ENCODE assay signal across 8 cellular contexts in the genomic region with DNA sequence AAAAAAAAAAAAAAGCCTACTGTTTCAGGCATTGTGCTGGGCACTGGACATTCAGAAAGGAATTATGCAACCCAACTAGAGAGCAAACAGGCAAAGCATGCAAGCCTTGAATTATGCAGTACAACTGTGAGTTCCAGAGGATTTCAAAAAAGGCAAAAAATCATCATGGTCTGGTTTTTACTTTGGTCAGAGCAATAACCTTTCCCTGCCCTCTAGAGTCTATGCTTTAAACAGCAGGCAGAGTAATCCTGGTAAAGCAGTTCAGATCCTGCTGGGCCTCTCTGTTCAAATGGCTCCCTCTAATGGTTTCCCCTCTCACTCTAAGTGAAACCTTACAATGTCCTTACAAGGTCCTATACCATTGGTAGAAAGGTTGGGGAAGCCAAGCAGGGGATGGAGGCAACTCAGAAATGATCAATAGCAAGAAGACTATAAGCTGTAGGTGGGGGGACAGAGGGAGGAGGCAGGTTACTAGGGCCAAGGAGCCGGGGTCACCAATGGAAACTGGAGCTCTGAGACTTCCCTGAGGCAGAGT. TPM values are rescaled to one million over a fixed set of nuclear protein-coding genes. Genes with fewer than 3 reads are reported as not detected.
DNase-seq lines count a peak whose midpoint lies in the region; ATAC-seq and TF ChIP-seq lines count a peak whose summit lies in the region.

No MANE protein-coding gene starts in this region.

- peaks cover 5% of the 10 kb centered on the region for H3K79me2 ChIP-seq in mammary epithelial cell (ENCODE audit: insufficient read depth, low read length)

- H2AFZ ChIP-seq in mammary epithelial cell (ENCODE audit: low read depth, low read length) = peak overlapping the region; percentile 48

- H3K9ac ChIP-seq in mammary epithelial cell (ENCODE audit: insufficient read depth, low read length) = no peak overlapping the region

- in situ Hi-C loops in ACHN (cut with HindIII; ENCODE audit: low pct_ligation_motif_present, low pct_unique_long_range_greater_than_20kb, low sequenced_read_pairs) = no loop called here
- in situ Hi-C loops in mammary epithelial cell (cut with MboI; ENCODE audit: low sequenced_read_pairs in 2 of 2) = loop anchor here (5.0 kb wide), 2 partner anchors 37 to 42 kb away; a partner anchor contains a TSS

- H3K36me3 ChIP-seq in SJCRH30 = no peaks in the 10 kb centered on the region
- H3K36me3 ChIP-seq in mammary epithelial cell (ENCODE audit: insufficient read depth, low read length) = no peaks in the 10 kb centered on the region

- peaks cover 0 to 2% of the 10 kb centered on the region in 2 donors for H3K36me3 Mint-ChIP-seq in stimulated activated naive B cell treated with anti-CD40 and anti-IgM and Interleukin-4, amounts not matched to agents 10 μg/mL and 1 μg/mL and 100 μg/mL, for 72 hours

- H3K9me3 ChIP-seq in SJCRH30 (replicated peaks) (no peaks in the 10 kb centered on the region), mammary epithelial cell (replicated peaks; ENCODE audit: insufficient read depth, low read length) (no peaks in the 10 kb centered on the region)

- no peaks in the 10 kb centered on the region for H3K27me3 Mint-ChIP-seq in stimulated activated naive B cell treated with anti-CD40 and anti-IgM and Interleukin-4, amounts not matched to agents 10 μg/mL and 1 μg/mL and 100 μg/mL, for 72 hours

- TF ChIP-seq CTCF in GM10266 (IDR thresholded peaks at IDR 0.05; ENCODE audit: control insufficient read depth, insufficient read depth, low read depth, missing control alignments) (peak; percentile 74), NB4 (IDR thresholded peaks at IDR 0.05; ENCODE audit: low read depth, low read length) (peak; percentile 97), mammary epithelial cell (conservative IDR thresholded peaks at IDR 0.05 in 1 of 2, IDR thresholded peaks at IDR 0.05 in 1 of 2; ENCODE audit: extremely low read depth in 1 of 2, insufficient read depth in 1 of 2, low read depth in 1 of 2, low read length in 2 of 2) (peak; percentile 99 to 100)

- ATAC-seq in stimulated activated naive B cell treated with anti-CD40 and anti-IgM and Interleukin-4, amounts not matched to agents 10 μg/mL and 1 μg/mL and 100 μg/mL, for 72 hours (replicated peaks) = peak; percentile 38 to 40
- ATAC-seq in HG03565 (IDR thresholded peaks at IDR 0.05; ENCODE audit: unreplicated experiment) = no peak

- H3K27me3 ChIP-seq in SJCRH30 (peaks cover 18% of the 10 kb centered on the region; the same call in 1 of the 2 replicates), mammary epithelial cell (ENCODE audit: insufficient read depth, low read length) (no peaks in the 10 kb centered on the region)

- WGBS in mammary epithelial cell (ENCODE audit: low coverage, missing lambda C conversion rate) = no CpG with 5 or more reads among the region's 1 CpG

- no peak overlapping the region for H3K4me3 Mint-ChIP-seq in stimulated activated naive B cell treated with anti-CD40 and anti-IgM and Interleukin-4, amounts not matched to agents 10 μg/mL and 1 μg/mL and 100 μg/mL, for 72 hours

- no peaks in the 10 kb centered on the region for H3K9me3 Mint-ChIP-seq in stimulated activated naive B cell treated with anti-CD40 and anti-IgM and Interleukin-4, amounts not matched to agents 10 μg/mL and 1 μg/mL and 100 μg/mL, for 72 hours

- H3K4me2 ChIP-seq in mammary epithelial cell (ENCODE audit: insufficient read depth, low read depth, low read length) = no peak overlapping the region

- DNase-seq in ACHN (peak; percentile 94), GM10266 (ENCODE audit: extremely low spot score) (peak; percentile 90), NB4 (ENCODE audit: low read depth) (peak; percentile 92), SJCRH30 (peak; percentile 57 to 84), mammary epithelial cell (peak; percentile 84), iris pigment epithelial cell (ENCODE audit: low read depth) (peak; percentile 93)
- peak; percentile 42 for DNase-seq in stimulated activated naive B cell treated with anti-CD40 and anti-IgM and Interleukin-4, amounts not matched to agents 10 μg/mL and 1 μg/mL and 100 μg/mL, for 72 hours

- no peak for TF ChIP-seq POLR2A in NB4 (IDR thresholded peaks at IDR 0.05; ENCODE audit: extremely low read depth, insufficient read length)

- BruUV-seq in mammary epithelial cell (replicated peaks; lab: Mats Ljungman, UMichigan) = no TSS peak

- CTCF ChIA-PET in mammary epithelial cell (lab: Charles Lee; ENCODE audit: low non-redundant PET) = interaction anchor here (0.7 kb wide), 2 partner anchors 20 to 192 kb away, joined by 9 to 12 read pairs; no protein-coding TSS in a partner anchor

- no peak overlapping the region for H3K27ac ChIP-seq in SJCRH30
- H3K27ac ChIP-seq in mammary epithelial cell (ENCODE audit: insufficient read depth, low read depth, low read length) = no peak overlapping the region

- peaks cover 27 to 32% of the 10 kb centered on the region in 2 donors for H3K4me1 Mint-ChIP-seq in stimulated activated naive B cell treated with anti-CD40 and anti-IgM and Interleukin-4, amounts not matched to agents 10 μg/mL and 1 μg/mL and 100 μg/mL, for 72 hours

- H3K27ac Mint-ChIP-seq in stimulated activated naive B cell treated with anti-CD40 and anti-IgM and Interleukin-4, amounts not matched to agents 10 μg/mL and 1 μg/mL and 100 μg/mL, for 72 hours = no peak overlapping the region

- intact Hi-C loops in mammary epithelial cell (cut with micrococcal nuclease) = loop anchor here (1.0 to 10.0 kb wide), 4 partner anchors 19 to 1130 kb away; a partner anchor contains a TSS

- no peaks in the 10 kb centered on the region for H3K4me1 ChIP-seq in SJCRH30
- H3K4me1 ChIP-seq in mammary epithelial cell (ENCODE audit: insufficient read depth, low read length) = peaks cover 35% of the 10 kb centered on the region

- H3K4me3 ChIP-seq in NB4 (ENCODE audit: low read depth, low read length) (no peak overlapping the region), SJCRH30 (no peak overlapping the region), mammary epithelial cell (replicated peaks in 1 of 3; ENCODE audit: insufficient read depth in 1 of 3, low read depth in 2 of 3, low read length in 3 of 3) (no peak overlapping the region)

- no peaks in the 10 kb centered on the region for H4K20me1 ChIP-seq in mammary epithelial cell (ENCODE audit: insufficient read depth, low read length)

- dilution Hi-C loops in mammary epithelial cell (cut with HindIII; ENCODE audit: low sequenced_read_pairs) = no loop called here

RNA-seq across cellular contexts. Expression of a gene that starts 4.6 kb away (rescaled TPM):
- 43.9 and 60.6 TPM in 2 replicates for total RNA-seq in SJCRH30 (2014; rRNA removed; shearing (Covaris generic))
- total RNA-seq in mammary epithelial cell = 100 to 1,000 TPM in 1 of 2 donors, 10 to 100 TPM in 1; 67.2 to 270 TPM
- 26.0 TPM for polyA plus RNA-seq in mammary epithelial cell
- polyA minus RNA-seq in mammary epithelial cell = 170 TPM

RNA-seq across cellular contexts. Expression of a gene that starts 9.3 kb away (rescaled TPM):
- total RNA-seq in SJCRH30 (2014; rRNA removed; shearing (Covaris generic)) = not detected in 2 replicates
- 10 to 100 TPM; 64.0 to 83.9 TPM for total RNA-seq in mammary epithelial cell
- 51.7 TPM for polyA plus RNA-seq in mammary epithelial cell
- polyA minus RNA-seq in mammary epithelial cell = 64.9 TPM

RNA-seq across cellular contexts. Expression of a gene that starts 44.0 kb away (rescaled TPM):
- not detected in 2 replicates for total RNA-seq in SJCRH30 (2014; rRNA removed; shearing (Covaris generic))
- not detected for total RNA-seq in mammary epithelial cell
- polyA plus RNA-seq in mammary epithelial cell = not detected
- polyA minus RNA-seq in mammary epithelial cell = not detected

RNA-seq across cellular contexts. Expression of a gene that starts 51.7 kb away (rescaled TPM):
- not detected in 2 replicates for total RNA-seq in SJCRH30 (2014; rRNA removed; shearing (Covaris generic))
- under 1 TPM in 1 of 2 donors, not detected in 1; 0.24 TPM for total RNA-seq in mammary epithelial cell
- polyA plus RNA-seq in mammary epithelial cell = 0.07 TPM
- polyA minus RNA-seq in mammary epithelial cell = 0.31 TPM

Comparison
In these comparisons a context has a peak if more than half of its experiments do, and no peak if none do; other contexts are left out.
1. DNase-seq: peak in every context shown above with its lines; median percentile 94 in ACHN; 93 in iris pigment epithelial cell; 92 in NB4; 90 in GM10266; 84 in mammary epithelial cell; 70 in SJCRH30; 42 in stimulated activated naive B cell treated with anti-CD40 and anti-IgM and Interleukin-4, amounts not matched to agents 10 μg/mL and 1 μg/mL and 100 μg/mL, for 72 hours.
2. RNA of a gene that starts 9.3 kb away (total RNA-seq): 64.0 to 83.9 TPM in mammary epithelial cell; not detected in SJCRH30; every median in the first group is over 10 times any median in the second.
3. Peak in every context shown above with its lines, with median percentiles within 50 percentile points of each other: CTCF ChIP-seq.